Comparison of ENCODE assay signal across 9 cellular contexts in the genomic region with DNA sequence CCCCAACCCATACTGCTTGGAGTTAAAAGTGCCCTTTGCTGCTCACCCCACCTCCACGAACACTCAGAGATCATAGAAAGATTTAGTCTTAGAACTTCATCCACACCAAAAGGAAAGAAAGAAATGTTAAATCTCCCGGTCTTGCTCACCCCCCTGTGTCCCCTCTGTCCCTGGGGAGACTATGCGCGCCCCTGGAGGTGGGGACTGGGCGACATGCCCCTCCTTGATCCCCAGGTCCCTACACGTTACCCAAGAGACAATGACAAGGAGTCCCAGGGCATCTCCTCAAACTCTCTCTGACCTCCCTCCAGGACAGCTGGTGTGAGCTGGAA. TPM values are rescaled to one million over a fixed set of nuclear protein-coding genes. Genes with fewer than 3 reads are reported as not detected.
DNase-seq lines count a peak whose midpoint lies in the region; ATAC-seq and TF ChIP-seq lines count a peak whose summit lies in the region.
"Had no signal": no experiment of that assay in that cellular context is flagged by ENCODE, and none has a peak within 500 bp of the region (broad histone marks: within the 10 kb centered on the region; RNA-seq: fewer than 3 reads in every experiment).

No MANE protein-coding gene starts in this region.

- CTCF ChIA-PET in activated CD8-positive, alpha-beta memory T cell treated with anti-CD3 and anti-CD28 coated beads, Interleukin-2, amount 10 ng/mL, durations not matched to agents 7 days and 5 days (lab: Charles Lee), result no interaction called here
- CTCF ChIA-PET in T-cell (lab: Charles Lee), result interaction anchor here (0.7 to 1.4 kb wide), 4 partner anchors 41 to 49 kb away, joined by 3 to 4 read pairs (median 3); no protein-coding TSS in a partner anchor
- CTCF ChIA-PET in RWPE1 (lab: Yijun Ruan, JAX), result no interaction called here

- H3K27ac ChIP-seq in thoracic aorta (no peak overlapping the region), RWPE1 (no peak overlapping the region)

- H3K36me3 Mint-ChIP-seq in activated CD8-positive, alpha-beta memory T cell treated with anti-CD3 and anti-CD28 coated beads, Interleukin-2, amount 10 ng/mL, durations not matched to agents 7 days and 5 days, result peaks cover 17% of the 10 kb centered on the region
- peaks cover 13% of the 10 kb centered on the region for H3K36me3 Mint-ChIP-seq in T-cell

- H3K27me3 ChIP-seq in iPS-15b (ENCODE audit: control insufficient read depth, insufficient read depth, low read length), result no peaks in the 10 kb centered on the region
- no peaks in the 10 kb centered on the region for H3K27me3 ChIP-seq in thoracic aorta (replicated peaks; ENCODE audit: insufficient read depth)

- peak overlapping the region; percentile 87 for H3K27ac Mint-ChIP-seq in activated CD8-positive, alpha-beta memory T cell treated with anti-CD3 and anti-CD28 coated beads, Interleukin-2, amount 10 ng/mL, durations not matched to agents 7 days and 5 days
- peak overlapping the region; percentile 96 to 99 for H3K27ac Mint-ChIP-seq in T-cell

- H3K36me3 ChIP-seq in iPS-15b (ENCODE audit: control insufficient read depth, insufficient read depth, low read length) (no peaks in the 10 kb centered on the region), thoracic aorta (no peaks in the 10 kb centered on the region)

- peaks cover 10% of the 10 kb centered on the region for H3K4me1 ChIP-seq in iPS-15b (ENCODE audit: control insufficient read depth, insufficient read depth, low read length)
- H3K4me1 ChIP-seq in thoracic aorta (ENCODE audit: control insufficient read depth in 1 of 2, low read depth in 2 of 2), result no peaks in the 10 kb centered on the region

- ATAC-seq in activated CD8-positive, alpha-beta memory T cell treated with anti-CD3 and anti-CD28 coated beads, Interleukin-2, amount 10 ng/mL, durations not matched to agents 7 days and 5 days, result no peak
- ATAC-seq in T-cell (replicated peaks in 1 of 4) (peak in 3 of 4 experiments; percentile 3 to 41 (median 31)), thoracic aorta (ENCODE audit: insufficient number of reproducible peaks, low FRiP score, low read depth) (no peak)

- no peak for DNase-seq in activated CD8-positive, alpha-beta memory T cell treated with anti-CD3 and anti-CD28 coated beads, Interleukin-2, amount 10 ng/mL, durations not matched to agents 7 days and 5 days
- no peak for DNase-seq in activated CD8-positive, alpha-beta memory T cell treated with anti-CD3 and anti-CD28 coated beads, Interleukin-2, amount 50 U/mL, for 4 hours
- peak in 1 of 34 experiments; percentile 1 for DNase-seq in T-cell
- no peak for DNase-seq in thoracic aorta (ENCODE audit: low spot score)
- no peak for DNase-seq in HT-29 (ENCODE audit: low spot score)
- DNase-seq in RWPE1 (ENCODE audit: low spot score), result no peak
- no peak for DNase-seq in NCI-H1436 (lab: John Stamatoyannopoulos, UW)
- DNase-seq: IMR-90 had no signal

- no peaks in the 10 kb centered on the region for H3K9me3 Mint-ChIP-seq in activated CD8-positive, alpha-beta memory T cell treated with anti-CD3 and anti-CD28 coated beads, Interleukin-2, amount 10 ng/mL, durations not matched to agents 7 days and 5 days (ENCODE audit: low read depth)
- no peaks in the 10 kb centered on the region for H3K9me3 Mint-ChIP-seq in T-cell

- H3K9ac ChIP-seq in iPS-15b (ENCODE audit: low read depth, low read length), result no peak overlapping the region

- POLR2A ChIA-PET in T-cell (lab: Charles Lee) (interaction anchor here (0.6 to 1.4 kb wide), 5 partner anchors 46 to 213 kb away, joined by 3 to 7 read pairs (median 4); no protein-coding TSS in a partner anchor), RWPE1 (lab: Yijun Ruan, JAX; ENCODE audit: low non-redundant PET) (no interaction called here)

- H3K4me3 ChIP-seq in iPS-15b (ENCODE audit: low read depth, low read length), result peak overlapping the region; percentile 65
- peak overlapping the region; percentile 69 for H3K4me3 ChIP-seq in thoracic aorta

- H3K9me3 ChIP-seq in iPS-15b (ENCODE audit: control insufficient read depth, insufficient read depth, low read length), result no peaks in the 10 kb centered on the region
- H3K9me3 ChIP-seq in thoracic aorta, result no peaks in the 10 kb centered on the region

- H3K4me1 Mint-ChIP-seq in activated CD8-positive, alpha-beta memory T cell treated with anti-CD3 and anti-CD28 coated beads, Interleukin-2, amount 10 ng/mL, durations not matched to agents 7 days and 5 days, result peaks cover 31% of the 10 kb centered on the region
- peaks cover 8 to 48% (median 26%) of the 10 kb centered on the region in 3 donors for H3K4me1 Mint-ChIP-seq in T-cell

- H3K4me3 Mint-ChIP-seq in activated CD8-positive, alpha-beta memory T cell treated with anti-CD3 and anti-CD28 coated beads, Interleukin-2, amount 10 ng/mL, durations not matched to agents 7 days and 5 days, result peak overlapping the region; percentile 100
- peak overlapping the region; percentile 86 to 96 (median 89) for H3K4me3 Mint-ChIP-seq in T-cell

- TF ChIP-seq CTCF in thoracic aorta (IDR thresholded peaks at IDR 0.05), result no peak
- no peak for TF ChIP-seq CTCF in RWPE1 (conservative IDR thresholded peaks at IDR 0.05; ENCODE audit: low read depth)

- no peaks in the 10 kb centered on the region for H3K27me3 Mint-ChIP-seq in activated CD8-positive, alpha-beta memory T cell treated with anti-CD3 and anti-CD28 coated beads, Interleukin-2, amount 10 ng/mL, durations not matched to agents 7 days and 5 days
- H3K27me3 Mint-ChIP-seq in T-cell, result peaks cover 0 to 10% of the 10 kb centered on the region in 2 donors

RNA-seq across cellular contexts. Expression of gene ITM2A, which starts 0.6 kb away (rescaled TPM):
- total RNA-seq in activated CD8-positive, alpha-beta memory T cell treated with anti-CD3 and anti-CD28 coated beads, Interleukin-2, amount 10 ng/mL, durations not matched to agents 7 days and 5 days, result 100 to 1,000 TPM in 1 of 2 experiments, 10 to 100 TPM in 1; 93.9 to 160 TPM
- total RNA-seq in T-cell, result 100 to 1,000 TPM; 102 to 163 (median 122) TPM
- 10 to 100 TPM; 43.1 to 68.8 TPM for total RNA-seq in thoracic aorta
- not detected in 2 replicates for total RNA-seq in HT-29 (2014; rRNA removed; shearing (Covaris generic))
- total RNA-seq: IMR-90 had no signal

Comparison
In these comparisons a context has a peak if more than half of its experiments do, and no peak if none do; other contexts are left out.
1. ATAC-seq: peak in T-cell (3 of 4); none in activated CD8-positive, alpha-beta memory T cell treated with anti-CD3 and anti-CD28 coated beads, Interleukin-2, amount 10 ng/mL, durations not matched to agents 7 days and 5 days (single experiment) and thoracic aorta (single experiment).
2. RNA of gene ITM2A, which starts 0.6 kb away (total RNA-seq): 93.9 to 160 TPM in activated CD8-positive, alpha-beta memory T cell treated with anti-CD3 and anti-CD28 coated beads, Interleukin-2, amount 10 ng/mL, durations not matched to agents 7 days and 5 days, 102 to 163 TPM in T-cell and 43.1 to 68.8 TPM in thoracic aorta; not detected in HT-29; every median in the first group is over 10 times any median in the second.
3. CTCF ChIA-PET loops: an anchor here in T-cell (0.7 to 1.4 kb wide); none called in activated CD8-positive, alpha-beta memory T cell treated with anti-CD3 and anti-CD28 coated beads, Interleukin-2, amount 10 ng/mL, durations not matched to agents 7 days and 5 days and RWPE1.